2 cellular contexts compared by ENCODE assay signal in the genomic region with DNA sequence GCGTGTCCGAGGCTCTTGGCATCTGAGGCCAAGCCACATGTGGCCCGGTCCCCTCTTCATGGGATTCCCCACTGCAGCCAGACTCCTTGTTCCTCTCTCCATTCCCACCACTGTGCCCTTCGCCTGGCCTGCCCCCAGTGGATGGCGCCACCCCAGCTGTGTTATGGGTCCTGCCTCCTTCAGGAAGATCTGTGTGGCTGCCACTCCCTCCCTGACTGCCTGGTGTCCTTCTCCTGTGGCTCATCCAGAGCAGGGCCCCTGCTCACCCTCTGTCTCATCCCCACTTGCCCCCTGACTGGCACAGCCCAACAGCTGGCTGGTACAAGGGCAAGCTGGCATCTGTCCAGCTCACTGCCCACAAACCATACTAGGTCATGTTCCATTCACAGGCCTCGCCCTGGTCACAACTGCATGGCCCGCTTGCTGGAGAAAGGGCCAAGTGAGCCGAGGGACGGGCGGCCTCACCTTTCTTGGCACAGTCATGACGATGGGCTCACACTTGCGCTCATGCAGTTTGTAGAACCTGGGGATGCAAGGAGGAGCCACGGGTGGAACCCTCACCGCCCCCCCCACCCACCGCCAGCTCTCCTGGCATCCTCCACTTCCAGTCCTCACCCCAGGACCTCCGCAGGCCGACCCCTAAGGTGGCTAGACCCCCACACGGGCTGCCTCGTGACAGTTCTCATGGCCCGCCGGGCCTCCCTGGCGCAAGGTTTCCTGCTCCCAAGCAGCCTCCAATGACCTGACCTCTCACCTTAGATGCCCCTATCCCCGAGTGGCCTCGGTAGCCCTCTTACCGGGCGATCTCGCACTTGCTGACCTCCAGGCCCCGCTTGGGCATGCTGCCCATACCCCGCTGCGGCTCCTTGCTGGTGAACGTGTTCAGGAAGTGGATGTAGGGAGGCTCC.
A peak's percentile ranks its signal among the peaks of the same experiment; 100 is the strongest.
TF ChIP-seq lines count a peak whose summit lies in the region.

No MANE protein-coding gene starts in this region.

TF ChIP-seq in HEK293, 187 proteins besides CTCF, POLR2A, EP300 and RAD21 (continued from another document):
- TF ChIP-seq SP2 (tag by site-specific recombination; IDR thresholded peaks at IDR 0.05) (peak; percentile 20; the same call in 1 of the 2 replicates), ZNF600 (tag by site-specific recombination; IDR thresholded peaks at IDR 0.05) (peak; percentile 71)
- TF ChIP-seq, protein P1, sequence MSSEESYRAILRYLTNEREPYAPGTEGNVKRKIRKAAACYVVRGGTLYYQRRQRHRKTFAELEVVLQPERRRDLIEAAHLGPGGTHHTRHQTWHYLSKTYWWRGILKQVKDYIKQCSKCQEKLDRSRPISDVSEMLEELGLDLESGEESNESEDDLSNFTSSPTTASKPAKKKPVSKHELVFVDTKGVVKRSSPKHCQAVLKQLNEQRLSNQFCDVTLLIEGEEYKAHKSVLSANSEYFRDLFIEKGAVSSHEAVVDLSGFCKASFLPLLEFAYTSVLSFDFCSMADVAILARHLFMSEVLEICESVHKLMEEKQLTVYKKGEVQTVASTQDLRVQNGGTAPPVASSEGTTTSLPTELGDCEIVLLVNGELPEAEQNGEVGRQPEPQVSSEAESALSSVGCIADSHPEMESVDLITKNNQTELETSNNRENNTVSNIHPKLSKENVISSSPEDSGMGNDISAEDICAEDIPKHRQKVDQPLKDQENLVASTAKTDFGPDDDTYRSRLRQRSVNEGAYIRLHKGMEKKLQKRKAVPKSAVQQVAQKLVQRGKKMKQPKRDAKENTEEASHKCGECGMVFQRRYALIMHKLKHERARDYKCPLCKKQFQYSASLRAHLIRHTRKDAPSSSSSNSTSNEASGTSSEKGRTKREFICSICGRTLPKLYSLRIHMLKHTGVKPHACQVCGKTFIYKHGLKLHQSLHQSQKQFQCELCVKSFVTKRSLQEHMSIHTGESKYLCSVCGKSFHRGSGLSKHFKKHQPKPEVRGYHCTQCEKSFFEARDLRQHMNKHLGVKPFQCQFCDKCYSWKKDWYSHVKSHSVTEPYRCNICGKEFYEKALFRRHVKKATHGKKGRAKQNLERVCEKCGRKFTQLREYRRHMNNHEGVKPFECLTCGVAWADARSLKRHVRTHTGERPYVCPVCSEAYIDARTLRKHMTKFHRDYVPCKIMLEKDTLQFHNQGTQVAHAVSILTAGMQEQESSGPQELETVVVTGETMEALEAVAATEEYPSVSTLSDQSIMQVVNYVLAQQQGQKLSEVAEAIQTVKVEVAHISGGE (tag by site-specific recombination; conservative IDR thresholded peaks at IDR 0.05; ENCODE audit: low read depth) = 0 out of 2 replicates have a peak, but pooled peaks have one; percentile 17
- TF ChIP-seq, protein P2, sequence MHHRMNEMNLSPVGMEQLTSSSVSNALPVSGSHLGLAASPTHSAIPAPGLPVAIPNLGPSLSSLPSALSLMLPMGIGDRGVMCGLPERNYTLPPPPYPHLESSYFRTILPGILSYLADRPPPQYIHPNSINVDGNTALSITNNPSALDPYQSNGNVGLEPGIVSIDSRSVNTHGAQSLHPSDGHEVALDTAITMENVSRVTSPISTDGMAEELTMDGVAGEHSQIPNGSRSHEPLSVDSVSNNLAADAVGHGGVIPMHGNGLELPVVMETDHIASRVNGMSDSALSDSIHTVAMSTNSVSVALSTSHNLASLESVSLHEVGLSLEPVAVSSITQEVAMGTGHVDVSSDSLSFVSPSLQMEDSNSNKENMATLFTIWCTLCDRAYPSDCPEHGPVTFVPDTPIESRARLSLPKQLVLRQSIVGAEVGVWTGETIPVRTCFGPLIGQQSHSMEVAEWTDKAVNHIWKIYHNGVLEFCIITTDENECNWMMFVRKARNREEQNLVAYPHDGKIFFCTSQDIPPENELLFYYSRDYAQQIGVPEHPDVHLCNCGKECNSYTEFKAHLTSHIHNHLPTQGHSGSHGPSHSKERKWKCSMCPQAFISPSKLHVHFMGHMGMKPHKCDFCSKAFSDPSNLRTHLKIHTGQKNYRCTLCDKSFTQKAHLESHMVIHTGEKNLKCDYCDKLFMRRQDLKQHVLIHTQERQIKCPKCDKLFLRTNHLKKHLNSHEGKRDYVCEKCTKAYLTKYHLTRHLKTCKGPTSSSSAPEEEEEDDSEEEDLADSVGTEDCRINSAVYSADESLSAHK (tag by site-specific recombination; IDR thresholded peaks at IDR 0.05) = no peak

TF ChIP-seq in WTC11, 78 proteins besides CTCF, POLR2A, EP300 and RAD21 (continued from another document):
- TF ChIP-seq, protein P3, sequence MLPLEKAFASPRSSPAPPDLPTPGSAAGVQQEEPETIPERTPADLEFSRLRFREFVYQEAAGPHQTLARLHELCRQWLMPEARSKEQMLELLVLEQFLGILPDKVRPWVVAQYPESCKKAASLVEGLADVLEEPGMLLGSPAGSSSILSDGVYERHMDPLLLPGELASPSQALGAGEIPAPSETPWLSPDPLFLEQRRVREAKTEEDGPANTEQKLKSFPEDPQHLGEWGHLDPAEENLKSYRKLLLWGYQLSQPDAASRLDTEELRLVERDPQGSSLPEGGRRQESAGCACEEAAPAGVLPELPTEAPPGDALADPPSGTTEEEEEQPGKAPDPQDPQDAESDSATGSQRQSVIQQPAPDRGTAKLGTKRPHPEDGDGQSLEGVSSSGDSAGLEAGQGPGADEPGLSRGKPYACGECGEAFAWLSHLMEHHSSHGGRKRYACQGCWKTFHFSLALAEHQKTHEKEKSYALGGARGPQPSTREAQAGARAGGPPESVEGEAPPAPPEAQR (CRISPR knock-in tag; IDR thresholded peaks at IDR 0.05) = no peak
- TF ChIP-seq, protein P4, sequence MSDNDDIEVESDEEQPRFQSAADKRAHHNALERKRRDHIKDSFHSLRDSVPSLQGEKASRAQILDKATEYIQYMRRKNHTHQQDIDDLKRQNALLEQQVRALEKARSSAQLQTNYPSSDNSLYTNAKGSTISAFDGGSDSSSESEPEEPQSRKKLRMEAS (CRISPR knock-in tag; IDR thresholded peaks at IDR 0.05) = no peak
- TF ChIP-seq, protein P5, sequence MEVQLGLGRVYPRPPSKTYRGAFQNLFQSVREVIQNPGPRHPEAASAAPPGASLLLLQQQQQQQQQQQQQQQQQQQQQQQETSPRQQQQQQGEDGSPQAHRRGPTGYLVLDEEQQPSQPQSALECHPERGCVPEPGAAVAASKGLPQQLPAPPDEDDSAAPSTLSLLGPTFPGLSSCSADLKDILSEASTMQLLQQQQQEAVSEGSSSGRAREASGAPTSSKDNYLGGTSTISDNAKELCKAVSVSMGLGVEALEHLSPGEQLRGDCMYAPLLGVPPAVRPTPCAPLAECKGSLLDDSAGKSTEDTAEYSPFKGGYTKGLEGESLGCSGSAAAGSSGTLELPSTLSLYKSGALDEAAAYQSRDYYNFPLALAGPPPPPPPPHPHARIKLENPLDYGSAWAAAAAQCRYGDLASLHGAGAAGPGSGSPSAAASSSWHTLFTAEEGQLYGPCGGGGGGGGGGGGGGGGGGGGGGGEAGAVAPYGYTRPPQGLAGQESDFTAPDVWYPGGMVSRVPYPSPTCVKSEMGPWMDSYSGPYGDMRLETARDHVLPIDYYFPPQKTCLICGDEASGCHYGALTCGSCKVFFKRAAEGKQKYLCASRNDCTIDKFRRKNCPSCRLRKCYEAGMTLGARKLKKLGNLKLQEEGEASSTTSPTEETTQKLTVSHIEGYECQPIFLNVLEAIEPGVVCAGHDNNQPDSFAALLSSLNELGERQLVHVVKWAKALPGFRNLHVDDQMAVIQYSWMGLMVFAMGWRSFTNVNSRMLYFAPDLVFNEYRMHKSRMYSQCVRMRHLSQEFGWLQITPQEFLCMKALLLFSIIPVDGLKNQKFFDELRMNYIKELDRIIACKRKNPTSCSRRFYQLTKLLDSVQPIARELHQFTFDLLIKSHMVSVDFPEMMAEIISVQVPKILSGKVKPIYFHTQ (CRISPR knock-in tag; IDR thresholded peaks at IDR 0.05) = no peak
- TF ChIP-seq, protein P6, sequence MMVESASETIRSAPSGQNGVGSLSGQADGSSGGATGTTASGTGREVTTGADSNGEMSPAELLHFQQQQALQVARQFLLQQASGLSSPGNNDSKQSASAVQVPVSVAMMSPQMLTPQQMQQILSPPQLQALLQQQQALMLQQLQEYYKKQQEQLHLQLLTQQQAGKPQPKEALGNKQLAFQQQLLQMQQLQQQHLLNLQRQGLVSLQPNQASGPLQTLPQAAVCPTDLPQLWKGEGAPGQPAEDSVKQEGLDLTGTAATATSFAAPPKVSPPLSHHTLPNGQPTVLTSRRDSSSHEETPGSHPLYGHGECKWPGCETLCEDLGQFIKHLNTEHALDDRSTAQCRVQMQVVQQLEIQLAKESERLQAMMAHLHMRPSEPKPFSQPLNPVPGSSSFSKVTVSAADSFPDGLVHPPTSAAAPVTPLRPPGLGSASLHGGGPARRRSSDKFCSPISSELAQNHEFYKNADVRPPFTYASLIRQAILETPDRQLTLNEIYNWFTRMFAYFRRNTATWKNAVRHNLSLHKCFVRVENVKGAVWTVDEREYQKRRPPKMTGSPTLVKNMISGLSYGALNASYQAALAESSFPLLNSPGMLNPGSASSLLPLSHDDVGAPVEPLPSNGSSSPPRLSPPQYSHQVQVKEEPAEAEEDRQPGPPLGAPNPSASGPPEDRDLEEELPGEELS (CRISPR knock-in tag; IDR thresholded peaks at IDR 0.05) = no peak
- TF ChIP-seq ZNF671 (CRISPR knock-in tag; IDR thresholded peaks at IDR 0.05) = no peak
TF ChIP-seq in WTC11: peak in this region for 0.
